In genomic region chr14:80105488-80105994, GRCh38 we compare ENCODE assay signal across 27 cellular contexts.
DNase-seq lines count a peak whose midpoint lies in the region; ATAC-seq, FAIRE-seq and TF ChIP-seq lines count a peak whose summit lies in the region.
"Had no signal": no experiment of that assay in that cellular context is flagged by ENCODE, and none has a peak within 500 bp of the region (broad histone marks: within the 10 kb centered on the region; RNA-seq: fewer than 3 reads in every experiment).

No MANE protein-coding gene starts in this region.

- H2AFZ ChIP-seq in IMR-90 (replicated peaks; ENCODE audit: low read length, poor library complexity) (no peak overlapping the region), HepG2 (ENCODE audit: low read length) (no peak overlapping the region)

- no peak overlapping the region for H2BK20ac ChIP-seq in IMR-90 (ENCODE audit: low read depth, low read length)

- TF ChIP-seq POLR2A in IMR-90 (IDR thresholded peaks at IDR 0.05; ENCODE audit: low read depth, low read length) (no peak), HepG2 (IDR thresholded peaks at IDR 0.05; ENCODE audit: insufficient read depth in 1 of 2, low read depth in 2 of 2, low read length in 2 of 2) (no peak), right lobe of liver (IDR thresholded peaks at IDR 0.05) (no peak)

- H3K4me2 ChIP-seq in IMR-90 (ENCODE audit: low read depth, low read length) = no peak overlapping the region
- H3K4me2 ChIP-seq in HepG2 (ENCODE audit: low read depth, low read length) = no peak overlapping the region
- H3K4me2 ChIP-seq: BLaER1 had no signal

- H3K9me3 ChIP-seq in IMR-90 (ENCODE audit: control insufficient read depth, insufficient read depth, low read length) (no peaks in the 10 kb centered on the region), HepG2 (ENCODE audit: low read length) (peaks cover 56% of the 10 kb centered on the region), right lobe of liver (no peaks in the 10 kb centered on the region), T-helper 17 cell (ENCODE audit: control insufficient read depth, low read length, poor library complexity, severe bottlenecking) (no peaks in the 10 kb centered on the region)
- H3K9me3 ChIP-seq: BE2C, BLaER1 had no signal

- no peak overlapping the region for H2AK9ac ChIP-seq in IMR-90 (replicated peaks; ENCODE audit: low read depth, low read length, poor library complexity)

- no peak overlapping the region for H3K4me3 Mint-ChIP-seq in T-helper 17 cell
- H3K4me3 Mint-ChIP-seq in activated naive CD8-positive, alpha-beta T cell treated with anti-CD3 and anti-CD28 coated beads for 36 hours = no peak overlapping the region
- H3K4me3 Mint-ChIP-seq: CD14-positive monocyte; CD4-positive, alpha-beta memory T cell; CD4-positive, CD25-positive, alpha-beta regulatory T cell; CD8-positive, alpha-beta memory T cell had no signal

- ATAC-seq in IMR-90 (ENCODE audit: low read depth) (no peak), HepG2 (no peak), right lobe of liver (peak in 3 of 4 donors; percentile 35 to 60 (median 54)), T-helper 17 cell (no peak)

- no peak for TF ChIP-seq RAD21 in IMR-90 (IDR thresholded peaks at IDR 0.05; ENCODE audit: low read length)
- TF ChIP-seq RAD21 in HepG2 (CRISPR knock-in tag; IDR thresholded peaks at IDR 0.05) = no peak

- H4K8ac ChIP-seq in IMR-90 (ENCODE audit: low read depth in 2 of 2, low read length in 2 of 2) = no peak overlapping the region

- no peak overlapping the region for H3K18ac ChIP-seq in IMR-90 (ENCODE audit: low read depth, low read length)

- H2AK5ac ChIP-seq in IMR-90 (ENCODE audit: low read depth, low read length) = no peak overlapping the region

- dilution Hi-C loops in IMR-90 (cut with HindIII; ENCODE audit: low sequenced_read_pairs, unreplicated experiment) = no loop called here

- H3K27ac Mint-ChIP-seq in T-helper 17 cell = no peak overlapping the region
- no peak overlapping the region for H3K27ac Mint-ChIP-seq in activated naive CD8-positive, alpha-beta T cell treated with anti-CD3 and anti-CD28 coated beads for 36 hours
- H3K27ac Mint-ChIP-seq: CD14-positive monocyte; CD4-positive, alpha-beta memory T cell; CD4-positive, CD25-positive, alpha-beta regulatory T cell; CD8-positive, alpha-beta memory T cell had no signal

- H3K4me1 Mint-ChIP-seq in T-helper 17 cell = no peaks in the 10 kb centered on the region
- H3K4me1 Mint-ChIP-seq in activated naive CD8-positive, alpha-beta T cell treated with anti-CD3 and anti-CD28 coated beads for 36 hours = no peaks in the 10 kb centered on the region
- H3K4me1 Mint-ChIP-seq: CD14-positive monocyte; CD4-positive, alpha-beta memory T cell; CD4-positive, CD25-positive, alpha-beta regulatory T cell; CD8-positive, alpha-beta memory T cell had no signal

- H3K9ac ChIP-seq in IMR-90 (ENCODE audit: low read depth, low read length) = no peak overlapping the region
- no peak overlapping the region for H3K9ac ChIP-seq in HepG2 (ENCODE audit: insufficient read depth, low read depth, low read length)
- H3K9ac ChIP-seq: BLaER1 had no signal

- DNase-seq in IMR-90 = no peak
- DNase-seq in LNCaP clone FGC (ENCODE audit: low read depth) = peak; percentile 1
- no peak for DNase-seq in HepG2 (ENCODE audit: low spot score)
- no peak for DNase-seq in right lobe of liver
- no peak for DNase-seq in NCI-H345 (lab: John Stamatoyannopoulos, UW)
- DNase-seq in T-helper 17 cell = no peak
- no peak for DNase-seq in activated naive CD8-positive, alpha-beta T cell treated with anti-CD3 and anti-CD28 coated beads for 36 hours
- DNase-seq: 8988T; ACHN; BE2C; C1 segment of cervical spinal cord; CD4-positive, alpha-beta memory T cell; CD4-positive, CD25-positive, alpha-beta regulatory T cell; CD8-positive, alpha-beta memory T cell; COR-L47; DMS 273 treated with DMSO at 0.1 percent for 48 hours; DMS153; DMS53; DMS79; DND-41; EL; GDM1 had no signal

- in situ Hi-C loops in IMR-90 (cut with MboI; ENCODE audit: low sequenced_read_pairs) = no loop called here
- in situ Hi-C loops in HepG2 (cut with HindIII; ENCODE audit: extremely low pct_ligation_motif_present, low pct_unique_long_range_greater_than_20kb) = no loop called here

- no peaks in the 10 kb centered on the region for H3K9me1 ChIP-seq in IMR-90 (ENCODE audit: insufficient read depth, low read length)

- no peak for TF ChIP-seq CTCF in IMR-90 (conservative IDR thresholded peaks at IDR 0.05; ENCODE audit: low read depth, low read length)
- TF ChIP-seq CTCF in LNCaP clone FGC (IDR thresholded peaks at IDR 0.05; ENCODE audit: control insufficient read depth, extremely low read depth, insufficient read depth) = no peak
- no peak for TF ChIP-seq CTCF in HepG2 (CRISPR knock-in tag; IDR thresholded peaks at IDR 0.05)
- no peak for TF ChIP-seq CTCF in right lobe of liver (IDR thresholded peaks at IDR 0.05)

- H3K56ac ChIP-seq in IMR-90 (ENCODE audit: extremely low read depth, insufficient read depth, low read length) = no peak overlapping the region

- CTCF ChIA-PET in IMR-90 (lab: Yijun Ruan, JAX) (no interaction called here), HepG2 (lab: Yijun Ruan, JAX; ENCODE audit: low intra/inter-chr PET ratio, low total read pairs) (no interaction called here)

- no peaks in the 10 kb centered on the region for H3K27me3 Mint-ChIP-seq in T-helper 17 cell
- H3K27me3 Mint-ChIP-seq in activated naive CD8-positive, alpha-beta T cell treated with anti-CD3 and anti-CD28 coated beads for 36 hours = no peaks in the 10 kb centered on the region
- H3K27me3 Mint-ChIP-seq: CD4-positive, alpha-beta memory T cell; CD4-positive, CD25-positive, alpha-beta regulatory T cell; CD8-positive, alpha-beta memory T cell had no signal

- no peak overlapping the region for H3K4ac ChIP-seq in IMR-90 (ENCODE audit: low read depth, low read length)

- POLR2A ChIA-PET in IMR-90 (lab: Charles Lee; ENCODE audit: unreplicated experiment) (no interaction called here), HepG2 (lab: Yijun Ruan, JAX) (no interaction called here)

- H4K5ac ChIP-seq in IMR-90 (ENCODE audit: low read depth, low read length) = no peak overlapping the region

- H4K20me1 ChIP-seq in IMR-90 (ENCODE audit: insufficient read depth, low read length) = no peaks in the 10 kb centered on the region
- H4K20me1 ChIP-seq in HepG2 (ENCODE audit: insufficient read depth, low read length) = no peaks in the 10 kb centered on the region
- H4K20me1 ChIP-seq: BLaER1 had no signal

- no peak overlapping the region for H4K91ac ChIP-seq in IMR-90 (ENCODE audit: insufficient read depth, low read depth, low read length)

- no peak overlapping the region for H2BK120ac ChIP-seq in IMR-90 (ENCODE audit: low read depth, low read length)

- H3K36me3 Mint-ChIP-seq in T-helper 17 cell (ENCODE audit: low read depth) = no peaks in the 10 kb centered on the region
- no peaks in the 10 kb centered on the region for H3K36me3 Mint-ChIP-seq in activated naive CD8-positive, alpha-beta T cell treated with anti-CD3 and anti-CD28 coated beads for 36 hours
- H3K36me3 Mint-ChIP-seq: CD14-positive monocyte; CD4-positive, alpha-beta memory T cell; CD4-positive, CD25-positive, alpha-beta regulatory T cell; CD8-positive, alpha-beta memory T cell had no signal

- no peak overlapping the region for H3K23ac ChIP-seq in IMR-90 (ENCODE audit: low read depth, low read length)

- intact Hi-C loops in IMR-90 (cut with micrococcal nuclease) = no loop called here
- intact Hi-C loops in HepG2 (cut with micrococcal nuclease; ENCODE audit: unreplicated experiment) = no loop called here
- intact Hi-C loops in right lobe of liver (cut with DNase I) = no loop called here

- H2BK15ac ChIP-seq in IMR-90 (ENCODE audit: low read depth, low read length) = no peak overlapping the region

- no peaks in the 10 kb centered on the region for H3K36me3 ChIP-seq in IMR-90 (ENCODE audit: control insufficient read depth, insufficient read depth, low read length)
- no peaks in the 10 kb centered on the region for H3K36me3 ChIP-seq in HepG2 (replicated peaks in 1 of 2; ENCODE audit: control insufficient read depth in 1 of 2, insufficient read depth in 2 of 2, low read length in 2 of 2)
- H3K36me3 ChIP-seq in right lobe of liver = no peaks in the 10 kb centered on the region
- H3K36me3 ChIP-seq: BE2C, BLaER1 had no signal

- no peak overlapping the region for H2BK5ac ChIP-seq in IMR-90 (ENCODE audit: low read depth, low read length, poor library complexity, severe bottlenecking)

- no peak for TF ChIP-seq EP300 in HepG2 (IDR thresholded peaks at IDR 0.05; ENCODE audit: low read depth in 2 of 2, low read length in 2 of 2)
- no peak for TF ChIP-seq EP300 in HepG2 (CRISPR knock-in tag; IDR thresholded peaks at IDR 0.05; ENCODE audit: borderline replicate concordance)

- no peaks in the 10 kb centered on the region for H3K79me1 ChIP-seq in IMR-90 (ENCODE audit: low read depth in 1 of 2, low read length in 2 of 2)

- no peaks in the 10 kb centered on the region for H3K9me3 Mint-ChIP-seq in activated naive CD8-positive, alpha-beta T cell treated with anti-CD3 and anti-CD28 coated beads for 36 hours

- FAIRE-seq in HepG2 (lab: Jason Lieb, UNC) = no peak
- FAIRE-seq: A204.1, GM12891, GM19239 had no signal

- BruUV-seq in IMR-90 (replicated peaks; lab: Mats Ljungman, UMichigan) = no TSS peak
- no TSS peak for BruUV-seq in HepG2 (replicated peaks; lab: Mats Ljungman, UMichigan)

- H3K27me3 ChIP-seq in IMR-90 (ENCODE audit: control insufficient read depth, insufficient read depth, low read length) (no peaks in the 10 kb centered on the region), HepG2 (ENCODE audit: control insufficient read depth in 1 of 2, insufficient read depth in 2 of 2, low read length in 2 of 2) (no peaks in the 10 kb centered on the region), right lobe of liver (no peaks in the 10 kb centered on the region)
- H3K27me3 ChIP-seq: BE2C, BLaER1 had no signal

- no peak overlapping the region for H3K4me3 ChIP-seq in IMR-90 (ENCODE audit: insufficient read depth, low read depth, low read length)
- no peak overlapping the region for H3K4me3 ChIP-seq in LNCaP clone FGC (ENCODE audit: low read depth, low read length)
- H3K4me3 ChIP-seq in HepG2 (replicated peaks in 1 of 3; ENCODE audit: insufficient read depth in 1 of 3, low read depth in 2 of 3, low read length in 3 of 3) = no peak overlapping the region
- no peak overlapping the region for H3K4me3 ChIP-seq in right lobe of liver
- H3K4me3 ChIP-seq: BLaER1 had no signal

- no peaks in the 10 kb centered on the region for H3K79me2 ChIP-seq in HepG2 (ENCODE audit: insufficient read depth, low read length)

- no CpG with 5 or more reads among the region's 5 CpGs for WGBS in IMR-90 (ENCODE audit: extremely low coverage in 2 of 2, insufficient read length in 1 of 2), 2 experiments
- WGBS in HepG2 (ENCODE audit: low lambda C conversion rate) = under 1% methylated on average over 5 of the region's 5 CpGs
- WGBS in right lobe of liver (ENCODE audit: insufficient coverage, low coverage, low lambda C conversion rate, missing lambda C conversion rate) = 32% methylated on average over 5 of the region's 5 CpGs

- H3K4me1 ChIP-seq in IMR-90 (ENCODE audit: control insufficient read depth, insufficient read depth, low read length) = no peaks in the 10 kb centered on the region
- no peaks in the 10 kb centered on the region for H3K4me1 ChIP-seq in HepG2 (ENCODE audit: insufficient read depth, low read length)
- no peaks in the 10 kb centered on the region for H3K4me1 ChIP-seq in right lobe of liver
- H3K4me1 ChIP-seq: BE2C, BLaER1 had no signal

- H3K14ac ChIP-seq in IMR-90 (replicated peaks; ENCODE audit: low read depth, low read length) = no peak overlapping the region

- H3K27ac ChIP-seq in IMR-90 (ENCODE audit: insufficient read depth, low read length) = no peak overlapping the region
- H3K27ac ChIP-seq in HepG2 (ENCODE audit: extremely low read length, insufficient read depth, low read length) = no peak overlapping the region
- H3K27ac ChIP-seq in right lobe of liver = no peak overlapping the region
- H3K27ac ChIP-seq: BLaER1 had no signal

Comparison
In these comparisons a context has a peak if more than half of its experiments do, and no peak if none do; other contexts are left out.
1. ATAC-seq: peak in right lobe of liver (3 of 4); none in IMR-90 (single experiment), HepG2 (single experiment) and T-helper 17 cell (single experiment).